24 cellular contexts compared by ENCODE assay signal in the genomic region with DNA sequence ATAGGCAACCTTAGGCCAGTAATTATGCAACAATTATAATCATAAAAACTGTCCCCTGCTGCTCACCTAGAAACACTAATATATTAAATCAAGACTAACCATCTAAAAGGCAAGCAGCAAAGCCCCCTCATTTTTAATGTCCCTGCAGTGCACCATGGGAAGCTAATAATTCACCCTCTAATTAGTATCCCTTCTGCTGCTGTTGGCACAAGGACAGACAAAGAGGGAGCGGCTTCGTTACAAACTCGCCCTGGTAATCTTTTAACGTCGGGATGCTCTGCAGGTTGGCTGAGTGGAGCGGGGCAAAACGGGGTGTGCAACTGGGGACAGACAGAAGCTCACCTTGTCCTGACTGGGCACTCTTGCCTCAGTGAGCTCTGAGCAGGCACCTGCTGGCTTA.
DNase-seq lines count a peak whose midpoint lies in the region; ATAC-seq and TF ChIP-seq lines count a peak whose summit lies in the region.
"Had no signal": no experiment of that assay in that cellular context is flagged by ENCODE, and none has a peak within 500 bp of the region (broad histone marks: within the 10 kb centered on the region; RNA-seq: fewer than 3 reads in every experiment).

No MANE protein-coding gene starts in this region.

- no peaks in the 10 kb centered on the region for H3K4me1 ChIP-seq in mucosa of descending colon (ENCODE audit: low read depth)
- no peaks in the 10 kb centered on the region for H3K4me1 ChIP-seq in aorta (ENCODE audit: control insufficient read depth in 1 of 2, insufficient read depth in 2 of 2, low read length in 2 of 2)
- H3K4me1 ChIP-seq in foreskin keratinocyte = no peaks in the 10 kb centered on the region
- H3K4me1 ChIP-seq: BLaER1, Caco-2 had no signal

- no peak overlapping the region for H3K27ac ChIP-seq in aorta (ENCODE audit: low read depth in 1 of 2, low read length in 2 of 2)
- no peak overlapping the region for H3K27ac ChIP-seq in foreskin keratinocyte
- H3K27ac ChIP-seq: 22Rv1, BLaER1, RWPE1 had no signal

- TF ChIP-seq CTCF in mucosa of descending colon (IDR thresholded peaks at IDR 0.05) = no peak
- no peak for TF ChIP-seq CTCF in foreskin keratinocyte (conservative IDR thresholded peaks at IDR 0.05)

- H3K4me3 ChIP-seq in mucosa of descending colon (no peak overlapping the region), aorta (ENCODE audit: low read length in 2 of 2) (no peak overlapping the region)
- H3K4me3 ChIP-seq: BLaER1 had no signal

- no peak for ATAC-seq in mucosa of descending colon
- ATAC-seq in aorta (ENCODE audit: low FRiP score) = no peak
- no peak for ATAC-seq in GM18517 (IDR thresholded peaks at IDR 0.05; ENCODE audit: unreplicated experiment)
- ATAC-seq in foreskin keratinocyte = no peak

- 86 to 87% methylated on average over 7 of the region's 7 CpGs for WGBS in aorta, 2 donors

- intact Hi-C loops in mucosa of descending colon (cut with DNase I, micrococcal nuclease) = no loop called here
- intact Hi-C loops in aorta (cut with DNase I) = no loop called here

- H3K36me3 ChIP-seq in mucosa of descending colon (ENCODE audit: low read depth) (no peaks in the 10 kb centered on the region), aorta (ENCODE audit: control insufficient read depth in 1 of 2, insufficient read depth in 2 of 2, low read length in 1 of 2) (no peaks in the 10 kb centered on the region)
- H3K36me3 ChIP-seq: BLaER1 had no signal

- H3K27me3 ChIP-seq in aorta (ENCODE audit: control insufficient read depth in 1 of 2, insufficient read depth in 2 of 2, low read length in 1 of 2) = no peaks in the 10 kb centered on the region
- H3K27me3 ChIP-seq in foreskin keratinocyte = no peaks in the 10 kb centered on the region
- H3K27me3 ChIP-seq: BLaER1 had no signal

- H3K9me3 ChIP-seq in mucosa of descending colon (no peaks in the 10 kb centered on the region), aorta (ENCODE audit: control insufficient read depth, low read length) (peaks cover 2% of the 10 kb centered on the region)
- H3K9me3 ChIP-seq: BLaER1, Caco-2, SK-N-SH had no signal

- DNase-seq in DMS79 treated with DMSO at 0.1 percent for 48 hours (lab: John Stamatoyannopoulos, UW) (peak; percentile 19), DMS79 (lab: John Stamatoyannopoulos, UW) (no peak), NCI-H1694 treated with DMSO at 0.1 percent for 48 hours (lab: John Stamatoyannopoulos, UW) (peak; percentile 64), cerebellum (ENCODE audit: low spot score) (peak; percentile 53), mucosa of descending colon (no peak), aorta (no peak), foreskin keratinocyte (no peak)
- DNase-seq: ACHN; Caco-2; CD4-positive, alpha-beta T cell; DMS153; GF-D8; Karpas-422; MV-4-11; NCI-H1436; NCI-H2029; NCI-H226; NCI-H510A treated with DMSO at 0.1 percent for 48 hours; SIG-M5; SK-N-SH had no signal

Comparison
In these comparisons a context has a peak if more than half of its experiments do, and no peak if none do; other contexts are left out.
1. DNase-seq: peak in DMS79 treated with DMSO at 0.1 percent for 48 hours (single experiment), NCI-H1694 treated with DMSO at 0.1 percent for 48 hours (single experiment) and cerebellum (single experiment); none in DMS79 (single experiment), mucosa of descending colon (0 of 3), aorta (0 of 2) and foreskin keratinocyte (0 of 2).